Comparison of ENCODE assay signal across 1 cellular context in genomic region chr16:173861-174769, GRCh38.
A peak's percentile ranks its signal among the peaks of the same experiment; 100 is the strongest.
TF ChIP-seq lines count a peak whose summit lies in the region.

No MANE protein-coding gene starts in this region.

TF ChIP-seq in PFSK-1, 5 proteins besides CTCF, POLR2A, EP300 and RAD21:
- peak; percentile 65 to 82 for TF ChIP-seq REST (IDR thresholded peaks at IDR 0.05; ENCODE audit: insufficient read depth in 1 of 2, low read depth in 2 of 2, low read length in 2 of 2)
